In the genomic region with DNA sequence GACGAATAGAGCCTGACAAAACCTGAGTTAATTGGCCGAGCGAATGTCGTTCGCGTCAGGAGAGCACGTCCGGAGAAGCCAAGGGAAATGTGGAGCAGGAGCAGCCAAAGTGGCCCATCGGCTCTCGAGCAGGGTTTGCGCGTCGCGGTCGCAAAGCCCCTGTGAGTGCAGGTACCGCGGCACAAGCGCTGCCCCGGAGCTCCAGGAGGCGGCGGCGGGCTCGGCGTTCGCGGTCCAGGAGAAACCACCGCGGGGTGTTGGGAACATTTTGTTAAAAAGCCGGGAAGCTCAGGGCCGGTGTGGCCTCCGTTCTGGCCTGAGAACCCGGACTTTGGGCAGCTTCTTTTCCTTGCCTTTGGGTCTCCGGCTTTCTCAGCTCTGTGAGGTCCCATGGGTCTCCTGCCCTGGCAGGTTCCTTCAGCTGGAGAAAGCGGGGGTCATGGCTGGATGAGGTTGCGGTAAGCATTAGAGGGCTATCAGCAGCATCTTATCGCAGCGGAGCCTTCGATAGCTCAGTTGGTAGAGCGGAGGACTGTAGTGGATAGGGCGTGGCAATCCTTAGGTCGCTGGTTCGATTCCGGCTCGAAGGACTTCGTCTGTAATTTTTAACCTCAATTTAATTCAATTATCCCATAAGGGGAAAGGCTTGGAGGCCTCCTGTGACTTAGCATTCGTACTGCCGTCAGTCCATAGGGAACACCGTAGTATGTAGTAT, we compare ENCODE assay signal across 8 cellular contexts. TPM values are rescaled to one million over a fixed set of nuclear protein-coding genes. Genes with fewer than 3 reads are reported as not detected.
A peak's percentile ranks its signal among the peaks of the same experiment; 100 is the strongest.
DNase-seq lines count a peak whose midpoint lies in the region; ATAC-seq and TF ChIP-seq lines count a peak whose summit lies in the region.

No MANE protein-coding gene starts in this region.

- H3K79me1 ChIP-seq in H9 (ENCODE audit: insufficient read depth, low read depth, low read length, poor library complexity, severe bottlenecking) (no peaks in the 10 kb centered on the region), neuronal stem cell (ENCODE audit: low read depth, low read length) (peaks cover 6% of the 10 kb centered on the region)

- H3K9me3 Mint-ChIP-seq in H9: peaks cover 7 to 16% of the 10 kb centered on the region in 2 experiments

- H2BK120ac ChIP-seq in H9 (ENCODE audit: low read depth, low read length, poor library complexity, severe bottlenecking) (no peak overlapping the region), neuronal stem cell (ENCODE audit: low read depth, low read length) (peak overlapping the region; percentile 79)

- H3K36me3 ChIP-seq in neuronal stem cell (replicated peaks in 1 of 2; ENCODE audit: control insufficient read depth in 2 of 2, insufficient read depth in 2 of 2, low read length in 2 of 2) (peaks cover 24 to 27% of the 10 kb centered on the region in 2 donors), subcutaneous abdominal adipose tissue (ENCODE audit: control insufficient read depth in 5 of 5, insufficient read depth in 5 of 5, low read length in 5 of 5) (peaks cover 5 to 22% (median 18%) of the 10 kb centered on the region in 5 donors)

- H3K4me1 ChIP-seq in H9 (ENCODE audit: insufficient read depth, low read length) (peaks cover 4% of the 10 kb centered on the region; the same call in 1 of the 2 replicates), foreskin keratinocyte (no peaks in the 10 kb centered on the region), neuronal stem cell (ENCODE audit: control insufficient read depth in 2 of 2, insufficient read depth in 1 of 2, low read depth in 1 of 2, low read length in 2 of 2) (peaks cover 5 to 7% of the 10 kb centered on the region in 2 donors), subcutaneous abdominal adipose tissue (ENCODE audit: control insufficient read depth in 5 of 5, insufficient read depth in 5 of 5, low read length in 5 of 5) (peaks cover 3 to 30% (median 21%) of the 10 kb centered on the region in 5 donors)

- H3K27me3 ChIP-seq in H9 (ENCODE audit: insufficient read depth, low read length) (no peaks in the 10 kb centered on the region), foreskin keratinocyte (no peaks in the 10 kb centered on the region), neuronal stem cell (ENCODE audit: control insufficient read depth in 3 of 3, insufficient read depth in 3 of 3, low read depth in 1 of 3, low read length in 3 of 3) (no peaks in the 10 kb centered on the region), subcutaneous abdominal adipose tissue (ENCODE audit: control insufficient read depth in 5 of 5, insufficient read depth in 4 of 5, low read length in 5 of 5) (no peaks in the 10 kb centered on the region)

- no peak overlapping the region for H3K27ac ChIP-seq in H9 (ENCODE audit: insufficient read length, low read depth, low read length)
- H3K27ac ChIP-seq in foreskin keratinocyte: no peak overlapping the region
- H3K27ac ChIP-seq in neuronal stem cell (replicated peaks; ENCODE audit: low read length): peak overlapping the region; percentile 86
- peak overlapping the region; percentile 31 for H3K27ac ChIP-seq in subcutaneous abdominal adipose tissue (ENCODE audit: low read depth, low read length)

- in situ Hi-C loops in G401 (cut with HindIII; ENCODE audit: low sequenced_read_pairs): no loop called here

- peak; percentile 81 for ATAC-seq in foreskin keratinocyte

- H3K27me3 Mint-ChIP-seq in H9 (ENCODE audit: low read depth): peaks cover 9% of the 10 kb centered on the region

- H3K9me3 ChIP-seq in H9 (ENCODE audit: control insufficient read depth, low read depth, low read length) (no peaks in the 10 kb centered on the region), neuronal stem cell (replicated peaks in 1 of 2; ENCODE audit: control insufficient read depth in 2 of 2, insufficient read depth in 1 of 2, low read depth in 1 of 2, low read length in 2 of 2) (no peaks in the 10 kb centered on the region), subcutaneous abdominal adipose tissue (ENCODE audit: control insufficient read depth in 5 of 5, low read length in 5 of 5) (no peaks in the 10 kb centered on the region)

- peaks cover 10% of the 10 kb centered on the region for H3K23me2 ChIP-seq in H9 (ENCODE audit: insufficient read length, low read depth, low read length, poor library complexity, severe bottlenecking)

- H4K91ac ChIP-seq in H9 (ENCODE audit: insufficient read length, low read depth, low read length) (no peak overlapping the region), neuronal stem cell (ENCODE audit: low read depth, low read length, poor library complexity) (peak overlapping the region; percentile 42)

- DNase-seq in G401 (ENCODE audit: low spot score): peak; percentile 98
- DNase-seq in H9: peak; percentile 95
- DNase-seq in M059J (ENCODE audit: low read depth): peak; percentile 91
- DNase-seq in SHP77 treated with DMSO at 0.1 percent for 48 hours (lab: John Stamatoyannopoulos, UW): peak; percentile 92
- peak; percentile 90 for DNase-seq in activated gamma-delta T cell treated with Interleukin-2 at 50 U/mL for 16 hours
- peak in 1 of 2 donors; percentile 94 for DNase-seq in foreskin keratinocyte
- DNase-seq in neuronal stem cell (ENCODE audit: low spot score): peak; percentile 98

- H2BK5ac ChIP-seq in H9 (ENCODE audit: insufficient read length, low read length) (no peak overlapping the region), neuronal stem cell (ENCODE audit: low read length) (peak overlapping the region; percentile 89)

- H2BK12ac ChIP-seq in H9 (ENCODE audit: insufficient read length, low read depth, low read length) (no peak overlapping the region), neuronal stem cell (ENCODE audit: low read length) (no peak overlapping the region)

- H2AK5ac ChIP-seq in H9 (ENCODE audit: insufficient read length, low read length) (no peak overlapping the region), neuronal stem cell (ENCODE audit: low read depth, low read length) (no peak overlapping the region)

- WGBS in H9 (ENCODE audit: extremely low coverage, insufficient read length, low lambda C conversion rate): no CpG with 5 or more reads among the region's 48 CpGs
- WGBS in neuronal stem cell (ENCODE audit: extremely low coverage in 2 of 2, insufficient read length in 2 of 2, insufficient replicate concordance in 1 of 2), 2 donors: no CpG with 5 or more reads among the region's 48 CpGs

- H3K4me3 Mint-ChIP-seq in H9: peak overlapping the region; percentile 94 to 97

- H3K18ac ChIP-seq in H9 (ENCODE audit: insufficient read length, low read depth, low read length) (peak overlapping the region; percentile 9), neuronal stem cell (ENCODE audit: low read length) (peak overlapping the region; percentile 97)

- no peak overlapping the region for H3T11ph ChIP-seq in H9 (ENCODE audit: low read length)

- peaks cover 21 to 25% (median 23%) of the 10 kb centered on the region in 3 experiments for H3K36me3 Mint-ChIP-seq in H9 (ENCODE audit: insufficient read depth in 1 of 3, low read depth in 3 of 3)

- H2AFZ ChIP-seq in H9 (ENCODE audit: low read length): no peak overlapping the region
- peak overlapping the region; percentile 96 for H2AFZ ChIP-seq in neuronal stem cell (ENCODE audit: low read length)

- H3K23ac ChIP-seq in H9 (ENCODE audit: insufficient read length, low read depth, low read length): no peak overlapping the region
- peak overlapping the region; percentile 82 for H3K23ac ChIP-seq in neuronal stem cell (ENCODE audit: low read depth, low read length, poor library complexity)

- H3K4me2 ChIP-seq in H9 (ENCODE audit: insufficient read depth, insufficient read length, low read length) (peak overlapping the region; percentile 59), neuronal stem cell (ENCODE audit: insufficient read depth, low read length, poor library complexity, severe bottlenecking) (peak overlapping the region; percentile 79)

- H3K14ac ChIP-seq in H9 (ENCODE audit: insufficient read depth, low read length) (no peak overlapping the region), neuronal stem cell (ENCODE audit: low read length) (peak overlapping the region; percentile 90)

- H3K27ac Mint-ChIP-seq in H9: peak overlapping the region; percentile 94 to 99 (median 98)

- H3K79me2 ChIP-seq in H9 (ENCODE audit: insufficient read depth, low read length): no peaks in the 10 kb centered on the region

- H2BK15ac ChIP-seq in H9 (ENCODE audit: low read depth, low read length) (no peak overlapping the region), neuronal stem cell (ENCODE audit: low read length) (no peak overlapping the region)

- H4K8ac ChIP-seq in H9 (replicated peaks; ENCODE audit: insufficient read length, low read depth, low read length): no peak overlapping the region
- H4K8ac ChIP-seq in neuronal stem cell (ENCODE audit: low read depth, low read length): peak overlapping the region; percentile 26

- no peak overlapping the region for H2BK20ac ChIP-seq in H9 (ENCODE audit: low read depth, low read length, poor library complexity, severe bottlenecking)

- H3K9ac ChIP-seq in H9 (ENCODE audit: extremely low read depth, insufficient read length, low read length) (peak overlapping the region; percentile 36), neuronal stem cell (ENCODE audit: low read depth, low read length, poor library complexity) (peak overlapping the region; percentile 95), subcutaneous abdominal adipose tissue (ENCODE audit: low read length in 5 of 5) (peak overlapping the region; percentile 12 to 88 (median 71))

- TF ChIP-seq CTCF in H9 (conservative IDR thresholded peaks at IDR 0.05) (peak; percentile 54; the same call in 2 of the 3 replicates), foreskin keratinocyte (conservative IDR thresholded peaks at IDR 0.05) (peak; percentile 49)

- no peak overlapping the region for H4K5ac ChIP-seq in H9 (ENCODE audit: insufficient read length, low read depth, low read length)

- H3K56ac ChIP-seq in H9 (ENCODE audit: insufficient read length, low read depth, low read length): no peak overlapping the region

- no peaks in the 10 kb centered on the region for H4K20me1 ChIP-seq in H9 (ENCODE audit: control insufficient read depth, insufficient read depth, insufficient read length)

- peaks cover 10 to 14% of the 10 kb centered on the region in 2 experiments for H3K4me1 Mint-ChIP-seq in H9

- peak overlapping the region; percentile 82 to 95 for H3K4me3 ChIP-seq in neuronal stem cell (ENCODE audit: low read length in 2 of 2)
- peak overlapping the region; percentile 83 to 93 (median 88) for H3K4me3 ChIP-seq in subcutaneous abdominal adipose tissue (ENCODE audit: low read depth in 1 of 5, low read length in 5 of 5)

- H3K4ac ChIP-seq in H9 (ENCODE audit: low read depth, low read length) (no peak overlapping the region), neuronal stem cell (ENCODE audit: low read length) (no peak overlapping the region)

RNA-seq across cellular contexts. Expression of gene AGBL5, which starts 1.0 kb away (rescaled TPM):
- 59.4 and 68.2 TPM in 2 replicates for total RNA-seq in G401 (2014; rRNA removed; shearing (Covaris generic))
- 55.4 and 58.3 TPM in 2 replicates for total RNA-seq in H9 (2021)
- total RNA-seq in M059J (2014; rRNA removed; shearing (Covaris generic)): 25.8 and 26.0 TPM in 2 replicates
- 25.5 and 28.0 TPM in 2 replicates for total RNA-seq in foreskin keratinocyte
- polyA plus RNA-seq in foreskin keratinocyte: 20.9 and 21.9 TPM in 2 replicates
- polyA plus RNA-seq in neuronal stem cell (2013, experiment 1 of 2): 79.9 TPM
- polyA plus RNA-seq in neuronal stem cell (2013, experiment 2 of 2): 78.2 TPM

RNA-seq across cellular contexts. Expression of gene TMEM214, which starts 17.7 kb away (rescaled TPM):
- total RNA-seq in G401 (2014; rRNA removed; shearing (Covaris generic)): 34.7 and 37.0 TPM in 2 replicates
- total RNA-seq in H9 (2021): 53.9 and 55.3 TPM in 2 replicates
- 88.6 and 98.5 TPM in 2 replicates for total RNA-seq in M059J (2014; rRNA removed; shearing (Covaris generic))
- 40.0 and 47.7 TPM in 2 replicates for total RNA-seq in foreskin keratinocyte
- polyA plus RNA-seq in foreskin keratinocyte: 49.2 and 53.8 TPM in 2 replicates
- polyA plus RNA-seq in neuronal stem cell (2013, experiment 1 of 2): 21.6 TPM
- 22.1 TPM for polyA plus RNA-seq in neuronal stem cell (2013, experiment 2 of 2)

RNA-seq across cellular contexts. Expression of gene OST4, which starts 21.0 kb away (rescaled TPM):
- 339 and 392 TPM in 2 replicates for total RNA-seq in G401 (2014; rRNA removed; shearing (Covaris generic))
- total RNA-seq in H9 (2021): 214 and 215 TPM in 2 replicates
- total RNA-seq in M059J (2014; rRNA removed; shearing (Covaris generic)): 247 and 491 TPM in 2 replicates
- total RNA-seq in foreskin keratinocyte: 368 and 406 TPM in 2 replicates
- 686 and 711 TPM in 2 replicates for polyA plus RNA-seq in foreskin keratinocyte
- polyA plus RNA-seq in neuronal stem cell (2013, experiment 1 of 2): 668 TPM
- polyA plus RNA-seq in neuronal stem cell (2013, experiment 2 of 2): 664 TPM

RNA-seq across cellular contexts. Expression of gene EMILIN1, which starts 28.0 kb away (rescaled TPM):
- total RNA-seq in G401 (2014; rRNA removed; shearing (Covaris generic)): 2.3 and 3.9 TPM in 2 replicates
- total RNA-seq in H9 (2021): 1.2 and 1.8 TPM in 2 replicates
- total RNA-seq in M059J (2014; rRNA removed; shearing (Covaris generic)): 0.17 TPM in 1 of 2 replicates, not detected in the other
- total RNA-seq in foreskin keratinocyte: 0.37 and 0.39 TPM in 2 replicates
- 0.25 and 0.37 TPM in 2 replicates for polyA plus RNA-seq in foreskin keratinocyte
- polyA plus RNA-seq in neuronal stem cell (2013, experiment 1 of 2): 3.0 TPM
- polyA plus RNA-seq in neuronal stem cell (2013, experiment 2 of 2): 2.9 TPM

RNA-seq across cellular contexts. Expression of gene KHK, which starts 36.1 kb away (rescaled TPM):
- total RNA-seq in G401 (2014; rRNA removed; shearing (Covaris generic)): 2.4 and 7.3 TPM in 2 replicates
- 12.1 and 12.2 TPM in 2 replicates for total RNA-seq in H9 (2021)
- total RNA-seq in M059J (2014; rRNA removed; shearing (Covaris generic)): 0.34 and 0.37 TPM in 2 replicates
- 2.4 and 2.6 TPM in 2 replicates for total RNA-seq in foreskin keratinocyte
- polyA plus RNA-seq in foreskin keratinocyte: 4.1 and 5.0 TPM in 2 replicates
- 3.8 TPM for polyA plus RNA-seq in neuronal stem cell (2013, experiment 1 of 2)
- polyA plus RNA-seq in neuronal stem cell (2013, experiment 2 of 2): 3.7 TPM

Comparison
In these comparisons a context has a peak if more than half of its experiments do, and no peak if none do; other contexts are left out.
1. H3K27ac ChIP-seq: peak in neuronal stem cell (single experiment) and subcutaneous abdominal adipose tissue (single experiment); none in H9 (single experiment) and foreskin keratinocyte (single experiment).
2. H3K9ac ChIP-seq: peak in every context shown above with its lines; median percentile 95 in neuronal stem cell; 71 in subcutaneous abdominal adipose tissue; 36 in H9.